9 cellular contexts compared by ENCODE assay signal in genomic region chr21:31354122-31354521, GRCh38. TPM values are rescaled to one million over a fixed set of nuclear protein-coding genes. Genes with fewer than 3 reads are reported as not detected.
DNase-seq lines count a peak whose midpoint lies in the region; ATAC-seq and TF ChIP-seq lines count a peak whose summit lies in the region.
"Had no signal": no experiment of that assay in that cellular context is flagged by ENCODE, and none has a peak within 500 bp of the region (broad histone marks: within the 10 kb centered on the region; RNA-seq: fewer than 3 reads in every experiment).

No MANE protein-coding gene starts in this region.

- in situ Hi-C loops in GM23248 (cut with MboI) = no loop called here

- H3F3A ChIP-seq in GM23248 (ENCODE audit: insufficient read depth) = peaks cover 31% of the 10 kb centered on the region

- H3K4me3 Mint-ChIP-seq in CD4-positive, CD25-positive, alpha-beta regulatory T cell = peak overlapping the region in 3 of 4 donors; percentile 41 to 77 (median 71)
- H3K4me3 Mint-ChIP-seq in activated T-helper 2 cell treated with anti-CD3 and anti-CD28 coated beads, Interferon-gamma antibody, Interleukin-2, Interleukin-4, amounts not matched to agents 10 μg/mL and 5 μg/mL and 100 μg/mL, durations not matched to agents 14 hours and 24 hours and 36 hours (ENCODE audit: low read depth) = no peak overlapping the region
- peak overlapping the region; percentile 4 to 74 (median 60) for H3K4me3 Mint-ChIP-seq in naive thymus-derived CD4-positive, alpha-beta T cell
- H3K4me3 Mint-ChIP-seq: stimulated activated memory B cell treated with anti-CD40 and anti-IgM and Interleukin-4, amounts not matched to agents 10 μg/mL and 1 μg/mL and 100 μg/mL, for 72 hours had no signal

- H3K9ac ChIP-seq in GM23248 = no peak overlapping the region

- H3K4me3 ChIP-seq in CD4-positive, CD25-positive, alpha-beta regulatory T cell (ENCODE audit: low read depth, low read length) = peak overlapping the region; percentile 55
- H3K4me3 ChIP-seq in GM23248 (no peak overlapping the region), coronary artery (no peak overlapping the region)
- no peak overlapping the region for H3K4me3 ChIP-seq in naive thymus-derived CD4-positive, alpha-beta T cell (ENCODE audit: low read length)

- POLR2A ChIA-PET in naive thymus-derived CD4-positive, alpha-beta T cell (lab: Charles Lee) = interaction anchor here (0.6 kb wide), 1 partner anchor 71 kb away, joined by 7 read pairs; no protein-coding TSS in a partner anchor

- H3K27ac Mint-ChIP-seq in CD4-positive, CD25-positive, alpha-beta regulatory T cell = peak overlapping the region; percentile 89 to 93 (median 89)
- peak overlapping the region; percentile 66 for H3K27ac Mint-ChIP-seq in activated T-helper 2 cell treated with anti-CD3 and anti-CD28 coated beads, Interferon-gamma antibody, Interleukin-2, Interleukin-4, amounts not matched to agents 10 μg/mL and 5 μg/mL and 100 μg/mL, durations not matched to agents 14 hours and 24 hours and 36 hours
- peak overlapping the region; percentile 48 to 95 (median 70) for H3K27ac Mint-ChIP-seq in naive thymus-derived CD4-positive, alpha-beta T cell
- H3K27ac Mint-ChIP-seq: stimulated activated memory B cell treated with anti-CD40 and anti-IgM and Interleukin-4, amounts not matched to agents 10 μg/mL and 1 μg/mL and 100 μg/mL, for 72 hours had no signal

- intact Hi-C loops in activated T-helper 2 cell treated with anti-CD3 and anti-CD28 coated beads, Interferon-gamma antibody, Interleukin-2, Interleukin-4, amounts not matched to agents 10 μg/mL and 5 μg/mL and 100 μg/mL, durations not matched to agents 14 hours and 24 hours and 36 hours (cut with micrococcal nuclease) = loop anchor here (1.0 to 10.0 kb wide), 12 partner anchors 13 to 635 kb away; partner anchors contain the start of genes KRTAP21-3 and SOD1
- intact Hi-C loops in naive thymus-derived CD4-positive, alpha-beta T cell (cut with micrococcal nuclease) = loop anchor here (1.0 to 5.0 kb wide), 14 partner anchors 9 to 303 kb away; partner anchors contain the start of gene SOD1 (in 1 of the 2)

- no peaks in the 10 kb centered on the region for H3K79me2 ChIP-seq in GM23248 (ENCODE audit: insufficient read depth)

- H3K9me3 Mint-ChIP-seq in CD4-positive, CD25-positive, alpha-beta regulatory T cell = peaks cover 0 to 4% (median under 1%) of the 10 kb centered on the region in 7 donors
- peaks cover 9% of the 10 kb centered on the region for H3K9me3 Mint-ChIP-seq in activated T-helper 2 cell treated with anti-CD3 and anti-CD28 coated beads, Interferon-gamma antibody, Interleukin-2, Interleukin-4, amounts not matched to agents 10 μg/mL and 5 μg/mL and 100 μg/mL, durations not matched to agents 14 hours and 24 hours and 36 hours
- H3K9me3 Mint-ChIP-seq in naive thymus-derived CD4-positive, alpha-beta T cell = peaks cover 0 to 11% (median 0%) of the 10 kb centered on the region in 11 donors

- H3K4me2 ChIP-seq in GM23248 (ENCODE audit: unreplicated experiment) = no peak overlapping the region

- no peaks in the 10 kb centered on the region for H3K9me2 ChIP-seq in GM23248 (ENCODE audit: insufficient read depth)

- no peaks in the 10 kb centered on the region for H4K20me1 ChIP-seq in GM23248 (ENCODE audit: insufficient read depth)

- TF ChIP-seq CTCF in coronary artery (IDR thresholded peaks at IDR 0.05) = no peak

- H3K4me1 ChIP-seq in CD4-positive, CD25-positive, alpha-beta regulatory T cell (ENCODE audit: control insufficient read depth, insufficient read depth, low read length, poor library complexity, severe bottlenecking) = peaks cover 25% of the 10 kb centered on the region
- peaks cover 8% of the 10 kb centered on the region for H3K4me1 ChIP-seq in GM23248 (ENCODE audit: insufficient read depth)
- H3K4me1 ChIP-seq in naive thymus-derived CD4-positive, alpha-beta T cell (ENCODE audit: control insufficient read depth in 2 of 2, insufficient read depth in 2 of 2, low read length in 2 of 2) = peaks cover 8 to 28% of the 10 kb centered on the region in 2 donors

- CTCF ChIA-PET in naive thymus-derived CD4-positive, alpha-beta T cell (lab: Charles Lee) = interaction anchor here (0.7 to 1.2 kb wide), 2 partner anchors 70 to 170 kb away, joined by 3 to 4 read pairs; no protein-coding TSS in a partner anchor

- H2AFZ ChIP-seq in GM23248 = no peak overlapping the region

- no peaks in the 10 kb centered on the region for H3K27me3 ChIP-seq in CD4-positive, CD25-positive, alpha-beta regulatory T cell (ENCODE audit: control insufficient read depth, insufficient read depth, low read length)
- H3K27me3 ChIP-seq in GM23248 (replicated peaks; ENCODE audit: insufficient read depth) = no peaks in the 10 kb centered on the region
- no peaks in the 10 kb centered on the region for H3K27me3 ChIP-seq in naive thymus-derived CD4-positive, alpha-beta T cell (ENCODE audit: control insufficient read depth in 2 of 2, insufficient read depth in 2 of 2, low read length in 2 of 2)

- no peak for DNase-seq in CD4-positive, CD25-positive, alpha-beta regulatory T cell
- peak; percentile 27 for DNase-seq in GM23248
- DNase-seq in activated T-helper 2 cell treated with anti-CD3 and anti-CD28 coated beads, Interferon-gamma antibody, Interleukin-2, Interleukin-4, amounts not matched to agents 10 μg/mL and 5 μg/mL and 100 μg/mL, durations not matched to agents 14 hours and 24 hours and 36 hours (ENCODE audit: low spot score) = no peak
- no peak for DNase-seq in naive thymus-derived CD4-positive, alpha-beta T cell
- DNase-seq in coronary artery (ENCODE audit: low spot score) = no peak
- no peak for DNase-seq in NCI-H1048 (lab: John Stamatoyannopoulos, UW)
- no peak for DNase-seq in stimulated activated CD4-positive, alpha-beta T cell treated with anti-CD3 and anti-CD28 coated beads, Interleukin-4, amount 100 ng/mL, for 24 hours
- DNase-seq: NCI-H1105 treated with DMSO at 0.1 percent for 48 hours had no signal

- 59 to 65% methylated on average over 4 of the region's 4 CpGs for WGBS in GM23248 (ENCODE audit: low coverage in 1 of 2, low lambda C conversion rate in 2 of 2, missing lambda C conversion rate in 2 of 2), 2 experiments

- no peaks in the 10 kb centered on the region for H3K36me3 ChIP-seq in CD4-positive, CD25-positive, alpha-beta regulatory T cell (ENCODE audit: control insufficient read depth, insufficient read depth, low read length)
- H3K36me3 ChIP-seq in GM23248 (ENCODE audit: low read depth) = no peaks in the 10 kb centered on the region
- no peaks in the 10 kb centered on the region for H3K36me3 ChIP-seq in naive thymus-derived CD4-positive, alpha-beta T cell (ENCODE audit: control insufficient read depth in 2 of 3, insufficient read depth in 3 of 3, low read length in 3 of 3)

- no peak overlapping the region for H3K27ac ChIP-seq in CD4-positive, CD25-positive, alpha-beta regulatory T cell (ENCODE audit: insufficient read depth, low read length, poor library complexity, severe bottlenecking)
- H3K27ac ChIP-seq in GM23248 = peak overlapping the region; percentile 58
- H3K27ac ChIP-seq in naive thymus-derived CD4-positive, alpha-beta T cell (ENCODE audit: low read depth, low read length) = peak overlapping the region; percentile 26
- H3K27ac ChIP-seq in coronary artery = no peak overlapping the region

- H3K36me3 Mint-ChIP-seq in CD4-positive, CD25-positive, alpha-beta regulatory T cell = no peaks in the 10 kb centered on the region
- peaks cover 12% of the 10 kb centered on the region for H3K36me3 Mint-ChIP-seq in activated T-helper 2 cell treated with anti-CD3 and anti-CD28 coated beads, Interferon-gamma antibody, Interleukin-2, Interleukin-4, amounts not matched to agents 10 μg/mL and 5 μg/mL and 100 μg/mL, durations not matched to agents 14 hours and 24 hours and 36 hours (ENCODE audit: low read depth)
- peaks cover 0 to 25% (median 0%) of the 10 kb centered on the region in 5 donors for H3K36me3 Mint-ChIP-seq in naive thymus-derived CD4-positive, alpha-beta T cell
- H3K36me3 Mint-ChIP-seq: stimulated activated memory B cell treated with anti-CD40 and anti-IgM and Interleukin-4, amounts not matched to agents 10 μg/mL and 1 μg/mL and 100 μg/mL, for 72 hours had no signal

- peaks cover 11 to 39% (median 26%) of the 10 kb centered on the region in 4 donors for H3K4me1 Mint-ChIP-seq in CD4-positive, CD25-positive, alpha-beta regulatory T cell
- H3K4me1 Mint-ChIP-seq in activated T-helper 2 cell treated with anti-CD3 and anti-CD28 coated beads, Interferon-gamma antibody, Interleukin-2, Interleukin-4, amounts not matched to agents 10 μg/mL and 5 μg/mL and 100 μg/mL, durations not matched to agents 14 hours and 24 hours and 36 hours (ENCODE audit: low read depth) = peaks cover 40% of the 10 kb centered on the region
- peaks cover 12 to 50% (median 44%) of the 10 kb centered on the region in 7 donors for H3K4me1 Mint-ChIP-seq in naive thymus-derived CD4-positive, alpha-beta T cell
- H3K4me1 Mint-ChIP-seq: stimulated activated memory B cell treated with anti-CD40 and anti-IgM and Interleukin-4, amounts not matched to agents 10 μg/mL and 1 μg/mL and 100 μg/mL, for 72 hours had no signal

- H3K9me3 ChIP-seq in CD4-positive, CD25-positive, alpha-beta regulatory T cell (ENCODE audit: control insufficient read depth in 2 of 2, low read length in 2 of 2) = peaks cover 0 to 1% of the 10 kb centered on the region in 2 experiments
- no peaks in the 10 kb centered on the region for H3K9me3 ChIP-seq in GM23248 (ENCODE audit: low read depth)
- H3K9me3 ChIP-seq in naive thymus-derived CD4-positive, alpha-beta T cell (ENCODE audit: control insufficient read depth in 2 of 3, low read length in 3 of 3) = no peaks in the 10 kb centered on the region

- no peaks in the 10 kb centered on the region for H3K27me3 Mint-ChIP-seq in CD4-positive, CD25-positive, alpha-beta regulatory T cell
- peaks cover 3% of the 10 kb centered on the region for H3K27me3 Mint-ChIP-seq in activated T-helper 2 cell treated with anti-CD3 and anti-CD28 coated beads, Interferon-gamma antibody, Interleukin-2, Interleukin-4, amounts not matched to agents 10 μg/mL and 5 μg/mL and 100 μg/mL, durations not matched to agents 14 hours and 24 hours and 36 hours (ENCODE audit: low read depth)
- H3K27me3 Mint-ChIP-seq in naive thymus-derived CD4-positive, alpha-beta T cell = no peaks in the 10 kb centered on the region
- H3K27me3 Mint-ChIP-seq: stimulated activated memory B cell treated with anti-CD40 and anti-IgM and Interleukin-4, amounts not matched to agents 10 μg/mL and 1 μg/mL and 100 μg/mL, for 72 hours had no signal

- ATAC-seq in CD4-positive, CD25-positive, alpha-beta regulatory T cell (ENCODE audit: low read depth in 2 of 2) = no peak
- ATAC-seq in naive thymus-derived CD4-positive, alpha-beta T cell = no peak

RNA-seq across cellular contexts. Expression of gene TIAM1, which starts 10.1 kb away (rescaled TPM):
- total RNA-seq in CD4-positive, CD25-positive, alpha-beta regulatory T cell = 142 TPM
- 10 to 100 TPM; 31.1 to 51.8 (median 35.1) TPM for polyA plus RNA-seq in CD4-positive, CD25-positive, alpha-beta regulatory T cell
- total RNA-seq in GM23248 (2014; rRNA removed; shearing (Covaris generic)) = 7.6 and 13.2 TPM in 2 replicates
- 2.6 and 3.2 TPM in 2 replicates for polyA plus RNA-seq in GM23248 (2016; fragmentation: Nextera tagmentation; extraction: Ambion mirVana)
- total RNA-seq in activated T-helper 2 cell treated with anti-CD3 and anti-CD28 coated beads, Interferon-gamma antibody, Interleukin-2, Interleukin-4, amounts not matched to agents 10 μg/mL and 5 μg/mL and 100 μg/mL, durations not matched to agents 14 hours and 24 hours and 36 hours = 110 and 114 TPM in 2 replicates
- 100 to 1,000 TPM in 1 of 5 experiments, 10 to 100 TPM in 4; 53.5 to 103 (median 83.8) TPM for total RNA-seq in naive thymus-derived CD4-positive, alpha-beta T cell
- 10 to 100 TPM; 24.8 to 32.1 TPM for polyA plus RNA-seq in naive thymus-derived CD4-positive, alpha-beta T cell

Comparison
In these comparisons a context has a peak if more than half of its experiments do, and no peak if none do; other contexts are left out.
1. H3K27ac ChIP-seq: peak in GM23248 (single experiment) and naive thymus-derived CD4-positive, alpha-beta T cell (single experiment); none in CD4-positive, CD25-positive, alpha-beta regulatory T cell (single experiment) and coronary artery (0 of 2).
2. Peak in every context shown above with its lines, with median percentiles within 50 percentile points of each other: H3K27ac Mint-ChIP-seq.